ENCODE assay signal across 9 cellular contexts in genomic region chr20:19975901-19976300, GRCh38. TPM values are rescaled to one million over a fixed set of nuclear protein-coding genes. Genes with fewer than 3 reads are reported as not detected.
DNase-seq lines count a peak whose midpoint lies in the region; ATAC-seq and TF ChIP-seq lines count a peak whose summit lies in the region.
"Had no signal": no experiment of that assay in that cellular context is flagged by ENCODE, and none has a peak within 500 bp of the region (broad histone marks: within the 10 kb centered on the region; RNA-seq: fewer than 3 reads in every experiment).

No MANE protein-coding gene starts in this region.

- H3K27ac ChIP-seq in brain microvascular endothelial cell: peak overlapping the region; percentile 88
- H3K27ac ChIP-seq in layer of hippocampus (ENCODE audit: low read depth, low read length): peak overlapping the region; percentile 95
- peak overlapping the region; percentile 90 to 94 for H3K27ac ChIP-seq in thoracic aorta

- in situ Hi-C loops in brain microvascular endothelial cell (cut with HindIII; ENCODE audit: low pct_ligation_motif_present, low sequenced_read_pairs): loop anchor here (25.0 kb wide), 1 partner anchor 289 kb away; no protein-coding TSS in a partner anchor

- H3K36me3 ChIP-seq in brain microvascular endothelial cell (replicated peaks) (peaks cover 3% of the 10 kb centered on the region), thoracic aorta (no peaks in the 10 kb centered on the region)

- H3K9me3 ChIP-seq in thoracic aorta: no peaks in the 10 kb centered on the region

- ATAC-seq in thoracic aorta (ENCODE audit: insufficient number of reproducible peaks, low FRiP score, low read depth) (no peak), GM21717 (IDR thresholded peaks at IDR 0.05; ENCODE audit: unreplicated experiment) (no peak), HG03095 (IDR thresholded peaks at IDR 0.05; ENCODE audit: unreplicated experiment) (no peak)

- H3K27me3 ChIP-seq in brain microvascular endothelial cell (replicated peaks): no peaks in the 10 kb centered on the region
- no peaks in the 10 kb centered on the region for H3K27me3 ChIP-seq in layer of hippocampus (ENCODE audit: control insufficient read depth, insufficient read depth, low read length)
- no peaks in the 10 kb centered on the region for H3K27me3 ChIP-seq in thoracic aorta (replicated peaks; ENCODE audit: insufficient read depth)

- peak; percentile 43 for DNase-seq in HPDE6-E6E7 (ENCODE audit: extremely low spot score)
- no peak for DNase-seq in brain microvascular endothelial cell
- DNase-seq in thoracic aorta (ENCODE audit: low spot score): no peak
- no peak for DNase-seq in NCI-H446 (lab: John Stamatoyannopoulos, UW)
- no peak for DNase-seq in ecto neural progenitor cell (ENCODE audit: low spot score)
- DNase-seq: effector memory CD4-positive, alpha-beta T cell had no signal

- H3K4me1 ChIP-seq in thoracic aorta (ENCODE audit: control insufficient read depth in 1 of 2, low read depth in 2 of 2): peaks cover 39 to 63% of the 10 kb centered on the region in 2 donors

- H3K4me3 ChIP-seq in brain microvascular endothelial cell (ENCODE audit: low read depth, low read length) (peak overlapping the region; percentile 89), thoracic aorta (peak overlapping the region; percentile 78)

- TF ChIP-seq CTCF in brain microvascular endothelial cell (IDR thresholded peaks at IDR 0.05; ENCODE audit: low read depth, low read length, missing control alignments): no peak
- TF ChIP-seq CTCF in thoracic aorta (IDR thresholded peaks at IDR 0.05): no peak

RNA-seq across cellular contexts. Expression of gene NAA20, which starts 41.3 kb away (rescaled TPM):
- total RNA-seq in thoracic aorta: 10 to 100 TPM; 14.6 to 16.9 TPM
